14 cellular contexts compared by ENCODE assay signal in genomic region chr15:45165536-45165935, GRCh38. TPM values are rescaled to one million over a fixed set of nuclear protein-coding genes. Genes with fewer than 3 reads are reported as not detected.
DNase-seq lines count a peak whose midpoint lies in the region; ATAC-seq and TF ChIP-seq lines count a peak whose summit lies in the region.
"Had no signal": no experiment of that assay in that cellular context is flagged by ENCODE, and none has a peak within 500 bp of the region (broad histone marks: within the 10 kb centered on the region; RNA-seq: fewer than 3 reads in every experiment).

No MANE protein-coding gene starts in this region.

- H4K8ac ChIP-seq in trophoblast cell (ENCODE audit: low read depth, low read length): peak overlapping the region; percentile 17

- no peak overlapping the region for H3K18ac ChIP-seq in trophoblast cell (ENCODE audit: low read length)

- no peak overlapping the region for H2BK5ac ChIP-seq in trophoblast cell (ENCODE audit: low read depth, low read length, poor library complexity)

- no peak overlapping the region for H3K4me2 ChIP-seq in trophoblast cell (ENCODE audit: low read length)

- no peaks in the 10 kb centered on the region for H3K27me3 Mint-ChIP-seq in CD4-positive, alpha-beta memory T cell
- H3K27me3 Mint-ChIP-seq in dendritic cell treated with granulocyte-macrophage colony-stimulating factor and Interleukin-4, amounts not matched to agents 40 ng/mL and 50 ng/mL, for 4 days: no peaks in the 10 kb centered on the region

- H3K23ac ChIP-seq in trophoblast cell (ENCODE audit: low read length): no peak overlapping the region

- H3K9me3 Mint-ChIP-seq in CD4-positive, alpha-beta memory T cell: no peaks in the 10 kb centered on the region
- no peaks in the 10 kb centered on the region for H3K9me3 Mint-ChIP-seq in dendritic cell treated with granulocyte-macrophage colony-stimulating factor and Interleukin-4, amounts not matched to agents 40 ng/mL and 50 ng/mL, for 4 days

- H3K4me1 Mint-ChIP-seq in CD4-positive, alpha-beta memory T cell: peaks cover 4 to 18% (median 8%) of the 10 kb centered on the region in 4 donors
- H3K4me1 Mint-ChIP-seq in dendritic cell treated with granulocyte-macrophage colony-stimulating factor and Interleukin-4, amounts not matched to agents 40 ng/mL and 50 ng/mL, for 4 days (ENCODE audit: low read depth): peaks cover 75% of the 10 kb centered on the region

- no peak overlapping the region for H2BK120ac ChIP-seq in trophoblast cell (ENCODE audit: insufficient read depth, low read length, poor library complexity)

- no peak overlapping the region for H3K4me3 ChIP-seq in CD4-positive, alpha-beta memory T cell (ENCODE audit: low read length in 2 of 2)
- no peak overlapping the region for H3K4me3 ChIP-seq in trophoblast cell (ENCODE audit: low read depth, low read length)
- no peak overlapping the region for H3K4me3 ChIP-seq in adrenal gland
- H3K4me3 ChIP-seq in upper lobe of right lung: no peak overlapping the region
- H3K4me3 ChIP-seq in mucosa of descending colon: no peak overlapping the region

- CTCF ChIA-PET in CD4-positive, alpha-beta memory T cell (lab: Charles Lee; ENCODE audit: partially characterized antibody): interaction anchor here (1.0 to 6.1 kb wide), 8 partner anchors 8 to 264 kb away, joined by 3 to 77 read pairs (median 4); a partner anchor contains a TSS

- no peak overlapping the region for H3K27ac ChIP-seq in CD4-positive, alpha-beta memory T cell (ENCODE audit: low read depth, low read length)
- peak overlapping the region; percentile 93 for H3K27ac ChIP-seq in KOPT-K1 (ENCODE audit: low read depth, low read length, poor library complexity, severe bottlenecking)
- no peak overlapping the region for H3K27ac ChIP-seq in trophoblast cell (ENCODE audit: low read depth, low read length)
- H3K27ac ChIP-seq in adrenal gland: peak overlapping the region in 1 of 5 donors; percentile 97
- no peak overlapping the region for H3K27ac ChIP-seq in upper lobe of right lung

- DNase-seq in CD4-positive, alpha-beta memory T cell: no peak
- DNase-seq in trophoblast cell (no peak), adrenal gland (no peak), upper lobe of right lung (no peak), mucosa of descending colon (no peak)
- DNase-seq: activated CD4-positive, alpha-beta T cell treated with anti-CD3 and anti-CD28 coated beads for 4 hours; left cardiac atrium; NCI-H1930; PC-3 had no signal

- H4K91ac ChIP-seq in trophoblast cell (ENCODE audit: low read depth, low read length): no peak overlapping the region

- WGBS in trophoblast cell (ENCODE audit: extremely low coverage, insufficient coverage, insufficient read length): no CpG with 5 or more reads among the region's 5 CpGs
- WGBS in adrenal gland, 4 donors: 82 to 88% (median 87%) methylated on average over 4 to 5 of the region's 5 CpGs

- POLR2A ChIA-PET in CD4-positive, alpha-beta memory T cell (lab: Charles Lee; ENCODE audit: partially characterized antibody): interaction anchor here (4.1 kb wide), 1 partner anchor 34 kb away, joined by 42 read pairs; no protein-coding TSS in a partner anchor

- no peak overlapping the region for H4K12ac ChIP-seq in trophoblast cell (ENCODE audit: low read depth, low read length)

- no peak overlapping the region for H2BK12ac ChIP-seq in trophoblast cell (ENCODE audit: low read length)

- H2AFZ ChIP-seq in trophoblast cell (ENCODE audit: insufficient read depth, low read length, poor library complexity): no peak overlapping the region

- no peaks in the 10 kb centered on the region for H3K36me3 ChIP-seq in CD4-positive, alpha-beta memory T cell (ENCODE audit: insufficient read depth, low read length)
- H3K36me3 ChIP-seq in KOPT-K1 (ENCODE audit: insufficient read depth, low read length) (no peaks in the 10 kb centered on the region), trophoblast cell (ENCODE audit: control insufficient read depth in 1 of 2, insufficient read depth in 2 of 2, low read length in 2 of 2) (peaks cover 0 to 2% of the 10 kb centered on the region in 2 experiments), adrenal gland (replicated peaks in 1 of 2) (no peaks in the 10 kb centered on the region), upper lobe of right lung (peaks cover 7% of the 10 kb centered on the region), mucosa of descending colon (ENCODE audit: low read depth) (no peaks in the 10 kb centered on the region)

- peak overlapping the region; percentile 59 to 84 (median 76) for H3K4me3 Mint-ChIP-seq in CD4-positive, alpha-beta memory T cell
- H3K4me3 Mint-ChIP-seq in dendritic cell treated with granulocyte-macrophage colony-stimulating factor and Interleukin-4, amounts not matched to agents 40 ng/mL and 50 ng/mL, for 4 days: peak overlapping the region; percentile 56

- no peak for TF ChIP-seq CTCF in adrenal gland (IDR thresholded peaks at IDR 0.05)
- TF ChIP-seq CTCF in upper lobe of right lung (IDR thresholded peaks at IDR 0.05): no peak
- TF ChIP-seq CTCF in mucosa of descending colon (IDR thresholded peaks at IDR 0.05): no peak

- H3K9me3 ChIP-seq in CD4-positive, alpha-beta memory T cell (ENCODE audit: control insufficient read depth in 1 of 2, low read length in 2 of 2): no peaks in the 10 kb centered on the region
- H3K9me3 ChIP-seq in KOPT-K1 (ENCODE audit: insufficient read depth, low read length, poor library complexity, severe bottlenecking): no peaks in the 10 kb centered on the region
- peaks cover 2% of the 10 kb centered on the region for H3K9me3 ChIP-seq in trophoblast cell (ENCODE audit: insufficient read depth, low read depth, low read length)
- H3K9me3 ChIP-seq in adrenal gland (replicated peaks in 1 of 3): no peaks in the 10 kb centered on the region
- H3K9me3 ChIP-seq in upper lobe of right lung: no peaks in the 10 kb centered on the region
- no peaks in the 10 kb centered on the region for H3K9me3 ChIP-seq in mucosa of descending colon

- H3K4ac ChIP-seq in trophoblast cell (ENCODE audit: low read depth, low read length): no peak overlapping the region

- H3K9ac ChIP-seq in trophoblast cell (ENCODE audit: low read length): no peak overlapping the region

- ATAC-seq in GM21528 (IDR thresholded peaks at IDR 0.05; ENCODE audit: low FRiP score, unreplicated experiment) (no peak), upper lobe of right lung (no peak), mucosa of descending colon (no peak)
- ATAC-seq: left cardiac atrium, PC-3 had no signal

- H3K27ac Mint-ChIP-seq in CD4-positive, alpha-beta memory T cell: peak overlapping the region; percentile 64 to 91 (median 77)
- peak overlapping the region; percentile 85 for H3K27ac Mint-ChIP-seq in dendritic cell treated with granulocyte-macrophage colony-stimulating factor and Interleukin-4, amounts not matched to agents 40 ng/mL and 50 ng/mL, for 4 days

- no peak overlapping the region for H3K14ac ChIP-seq in trophoblast cell (ENCODE audit: low read length)

- H3K79me2 ChIP-seq in trophoblast cell (ENCODE audit: control insufficient read depth, insufficient read depth, low read length, poor library complexity): peaks cover 5% of the 10 kb centered on the region

- TF ChIP-seq POLR2A in adrenal gland (IDR thresholded peaks at IDR 0.05): no peak

- peaks cover 21% of the 10 kb centered on the region for H3K4me1 ChIP-seq in CD4-positive, alpha-beta memory T cell (ENCODE audit: insufficient read depth, low read length)
- H3K4me1 ChIP-seq in trophoblast cell (ENCODE audit: control insufficient read depth in 1 of 2, insufficient read depth in 2 of 2, low read length in 2 of 2): peaks cover 5 to 9% of the 10 kb centered on the region in 2 experiments
- H3K4me1 ChIP-seq in adrenal gland (replicated peaks in 1 of 2): peaks cover 6 to 21% of the 10 kb centered on the region in 2 donors
- H3K4me1 ChIP-seq in upper lobe of right lung: peaks cover 23% of the 10 kb centered on the region
- H3K4me1 ChIP-seq in mucosa of descending colon (ENCODE audit: low read depth): peaks cover 6% of the 10 kb centered on the region

- H3K27me3 ChIP-seq in CD4-positive, alpha-beta memory T cell (ENCODE audit: insufficient read depth, low read length): no peaks in the 10 kb centered on the region
- H3K27me3 ChIP-seq in trophoblast cell (ENCODE audit: insufficient read depth, low read length) (no peaks in the 10 kb centered on the region), adrenal gland (no peaks in the 10 kb centered on the region), upper lobe of right lung (no peaks in the 10 kb centered on the region)

- intact Hi-C loops in CD4-positive, alpha-beta memory T cell (cut with micrococcal nuclease): no loop called here
- intact Hi-C loops in dendritic cell treated with granulocyte-macrophage colony-stimulating factor and Interleukin-4, amounts not matched to agents 40 ng/mL and 50 ng/mL, for 4 days (cut with micrococcal nuclease): no loop called here
- intact Hi-C loops in adrenal gland (cut with DNase I): loop anchor here (5.0 to 10.0 kb wide), 4 partner anchors 37 to 239 kb away; a partner anchor contains a TSS
- intact Hi-C loops in upper lobe of right lung (cut with DNase I): no loop called here
- intact Hi-C loops in mucosa of descending colon (cut with DNase I, micrococcal nuclease): loop anchor here in 1 of 2 donors (10.0 kb wide), 1 partner anchor 219 kb away; no protein-coding TSS in a partner anchor

- H2AK5ac ChIP-seq in trophoblast cell (ENCODE audit: low read length): no peak overlapping the region

- H3K36me3 Mint-ChIP-seq in CD4-positive, alpha-beta memory T cell: no peaks in the 10 kb centered on the region
- H3K36me3 Mint-ChIP-seq in dendritic cell treated with granulocyte-macrophage colony-stimulating factor and Interleukin-4, amounts not matched to agents 40 ng/mL and 50 ng/mL, for 4 days (ENCODE audit: low read depth): peaks cover 37% of the 10 kb centered on the region

- peaks cover 10% of the 10 kb centered on the region for H3K79me1 ChIP-seq in trophoblast cell (ENCODE audit: low read length)

RNA-seq across cellular contexts. Expression of gene SHF, which starts 22.2 kb away (rescaled TPM):
- total RNA-seq in CD4-positive, alpha-beta memory T cell: 1 to 10 TPM; 5.3 to 6.7 TPM
- 1 to 10 TPM in 1 of 2 donors, under 1 TPM in 1; 0.66 to 1.7 TPM for polyA plus RNA-seq in CD4-positive, alpha-beta memory T cell
- 7.0 and 7.8 TPM in 2 replicates for polyA plus RNA-seq in trophoblast cell (2013)
- total RNA-seq in adrenal gland (10 to 100 TPM; 10.6 to 23.4 (median 17.3) TPM), upper lobe of right lung (7.1 TPM), mucosa of descending colon (10 to 100 TPM in 2 of 3 donors, 1 to 10 TPM in 1; 5.4 to 19.2 (median 14.9) TPM)
- polyA plus RNA-seq in adrenal gland: 10 to 100 TPM in 2 of 3 donors, 1 to 10 TPM in 1; 5.7 to 30.0 (median 19.2) TPM

RNA-seq across cellular contexts. Expression of gene DUOX1, which starts 35.7 kb away (rescaled TPM):
- under 1 TPM; 0.06 to 0.19 TPM for total RNA-seq in CD4-positive, alpha-beta memory T cell
- 1 to 10 TPM in 1 of 2 donors, under 1 TPM in 1; 0.19 to 2.9 TPM for polyA plus RNA-seq in CD4-positive, alpha-beta memory T cell
- 1.1 and 1.4 TPM in 2 replicates for polyA plus RNA-seq in trophoblast cell (2013)
- total RNA-seq in adrenal gland (10 to 100 TPM in 7 of 8 donors, 1 to 10 TPM in 1; 8.2 to 98.8 (median 24.2) TPM), upper lobe of right lung (327 TPM), mucosa of descending colon (1 to 10 TPM in 1 of 3 donors, under 1 TPM in 2; 0.43 to 1.7 (median 0.70) TPM)
- polyA plus RNA-seq in adrenal gland: 10 to 100 TPM in 2 of 3 donors, 1 to 10 TPM in 1; 2.5 to 23.7 (median 14.2) TPM
- total RNA-seq: PC-3 had no signal

RNA-seq across cellular contexts. Expression of gene DUOXA1, which starts 35.9 kb away (rescaled TPM):
- total RNA-seq in CD4-positive, alpha-beta memory T cell: under 1 TPM; 0.23 to 0.97 TPM
- not detected for polyA plus RNA-seq in CD4-positive, alpha-beta memory T cell
- 2.8 and 3.4 TPM in 2 replicates for polyA plus RNA-seq in trophoblast cell (2013)
- total RNA-seq in adrenal gland (10 to 100 TPM in 2 of 8 donors, 1 to 10 TPM in 6; 1.9 to 21.3 (median 6.1) TPM), upper lobe of right lung (138 TPM), mucosa of descending colon (1 to 10 TPM in 2 of 3 donors, under 1 TPM in 1; 0.29 to 1.6 (median 1.6) TPM)
- polyA plus RNA-seq in adrenal gland: 1 to 10 TPM in 2 of 3 donors, under 1 TPM in 1; 0.81 to 5.1 (median 2.9) TPM
- total RNA-seq: PC-3, renal cortical epithelial cell had no signal

RNA-seq across cellular contexts. Expression of gene DUOXA2, which starts 51.4 kb away (rescaled TPM):
- not detected for total RNA-seq in CD4-positive, alpha-beta memory T cell
- not detected for polyA plus RNA-seq in CD4-positive, alpha-beta memory T cell
- not detected in 2 replicates for polyA plus RNA-seq in trophoblast cell (2013)
- 1 to 10 TPM in 3 of 8 donors, under 1 TPM in 1, not detected in 4; 0.87 to 4.1 (median 1.4) TPM for total RNA-seq in adrenal gland
- under 1 TPM; 0.11 to 0.84 (median 0.48) TPM for polyA plus RNA-seq in adrenal gland
- total RNA-seq in upper lobe of right lung: not detected
- 1 to 10 TPM in 2 of 3 donors, under 1 TPM in 1; 0.32 to 5.8 (median 1.2) TPM for total RNA-seq in mucosa of descending colon
- total RNA-seq: bronchial epithelial cell, left cardiac atrium, PC-3, renal cortical epithelial cell had no signal

RNA-seq across cellular contexts. Expression of gene DUOX2, which starts 51.6 kb away (rescaled TPM):
- total RNA-seq in CD4-positive, alpha-beta memory T cell: under 1 TPM; 0.06 TPM
- polyA plus RNA-seq in CD4-positive, alpha-beta memory T cell: under 1 TPM in 1 of 2 donors, not detected in 1; 0.02 TPM
- 0.19 TPM in 2 replicates for polyA plus RNA-seq in trophoblast cell (2013)
- total RNA-seq in adrenal gland: 10 to 100 TPM in 1 of 8 donors, 1 to 10 TPM in 4, under 1 TPM in 3; 0.28 to 18.5 (median 1.8) TPM
- 1 to 10 TPM; 1.1 to 1.7 (median 1.3) TPM for polyA plus RNA-seq in adrenal gland
- 3.8 TPM for total RNA-seq in upper lobe of right lung
- 10 to 100 TPM in 1 of 3 donors, 1 to 10 TPM in 2; 3.1 to 40.1 (median 5.1) TPM for total RNA-seq in mucosa of descending colon
- total RNA-seq: PC-3 had no signal

Comparison
In these comparisons a context has a peak if more than half of its experiments do, and no peak if none do; other contexts are left out.
1. intact Hi-C loops: an anchor here in adrenal gland (5.0 to 10.0 kb wide); none called in CD4-positive, alpha-beta memory T cell, dendritic cell treated with granulocyte-macrophage colony-stimulating factor and Interleukin-4, amounts not matched to agents 40 ng/mL and 50 ng/mL, for 4 days and upper lobe of right lung.